In the genomic region with DNA sequence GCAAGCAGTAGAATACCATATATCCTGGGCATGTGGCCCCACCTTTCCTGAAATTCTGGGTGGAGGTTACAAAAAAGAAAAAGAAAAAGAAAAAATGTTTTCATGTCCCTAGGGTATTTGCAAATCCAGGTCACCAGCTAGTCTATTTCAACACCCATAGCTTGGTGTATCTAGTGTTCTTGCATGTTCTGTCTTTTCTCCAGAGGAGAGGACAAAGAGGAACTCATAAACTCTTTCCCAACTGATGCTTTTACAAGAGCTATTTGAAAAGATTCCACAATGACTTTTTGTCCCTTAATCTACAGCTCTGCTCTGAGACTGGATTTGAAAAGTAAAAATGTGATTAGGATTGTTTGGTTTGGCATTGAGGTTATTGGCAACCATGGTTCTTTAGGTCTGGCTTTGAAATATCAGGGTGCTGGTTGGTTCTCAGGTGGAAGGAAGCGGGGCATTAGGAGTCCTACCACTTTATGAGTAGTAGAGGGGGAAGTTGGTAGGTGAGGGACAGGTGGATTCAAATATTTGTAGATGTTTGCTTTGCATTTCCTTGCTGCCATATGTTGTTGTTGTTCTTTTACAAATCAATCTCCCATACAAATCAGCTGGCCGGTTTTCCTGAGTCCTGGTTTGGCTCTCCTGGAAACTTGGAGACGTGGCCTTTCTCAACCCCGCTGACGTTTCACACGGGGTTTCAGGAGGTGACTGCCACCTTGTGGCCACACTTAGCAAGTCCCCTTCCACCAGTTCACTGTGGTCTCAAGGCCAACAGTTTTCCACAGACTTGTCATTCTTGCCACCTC, we compare ENCODE assay signal across 8 cellular contexts.
DNase-seq lines count a peak whose midpoint lies in the region; ATAC-seq and TF ChIP-seq lines count a peak whose summit lies in the region.

No MANE protein-coding gene starts in this region.

- H3K27ac ChIP-seq in dorsolateral prefrontal cortex (peak overlapping the region in 1 of 59 donors; percentile 30), lung (ENCODE audit: low read depth in 1 of 2, low read length in 1 of 2) (no peak overlapping the region)

- H3K4me1 ChIP-seq in lung (ENCODE audit: control insufficient read depth in 2 of 2, insufficient read depth in 2 of 2, low read length in 2 of 2): peaks cover 0 to 3% of the 10 kb centered on the region in 2 donors

- H3K27me3 ChIP-seq in dorsolateral prefrontal cortex (peaks cover 0 to 4% (median 0%) of the 10 kb centered on the region in 45 donors), lung (ENCODE audit: control insufficient read depth, insufficient read depth) (no peaks in the 10 kb centered on the region)

- intact Hi-C loops in dorsolateral prefrontal cortex (cut with DNase I): loop anchor here (2.0 to 5.0 kb wide), 3 partner anchors 167 to 292 kb away; no protein-coding TSS in a partner anchor

- H3K4me3 ChIP-seq in dorsolateral prefrontal cortex (no peak overlapping the region), lung (no peak overlapping the region)

- peak; percentile 65 to 93 (median 85) for TF ChIP-seq CTCF in dorsolateral prefrontal cortex (IDR thresholded peaks at IDR 0.05 in 54 of 56, conservative IDR thresholded peaks at IDR 0.05 in 2 of 56; ENCODE audit: low read depth in 1 of 56, partially characterized antibody in 56 of 56)
- peak; percentile 88 for TF ChIP-seq CTCF in lung (IDR thresholded peaks at IDR 0.05; ENCODE audit: control extremely low read depth, extremely low read depth)

- peak; percentile 60 for DNase-seq in NCI-H2171 treated with DMSO at 0.1 percent for 48 hours (lab: John Stamatoyannopoulos, UW)
- DNase-seq in NCI-H2171 (lab: John Stamatoyannopoulos, UW): no peak
- DNase-seq in NCI-H446 treated with DMSO at 0.1 percent for 48 hours (lab: John Stamatoyannopoulos, UW): peak; percentile 36
- peak; percentile 36 to 56 for DNase-seq in activated CD4-positive, alpha-beta T cell treated with anti-CD3 and anti-CD28 coated beads, Interleukin-2, amount 50 U/mL, for 24 hours (ENCODE audit: low read depth in 1 of 2, low spot score in 1 of 2)
- peak in 9 of 10 donors; percentile 33 to 74 (median 63) for DNase-seq in dorsolateral prefrontal cortex
- peak; percentile 77 for DNase-seq in lung (ENCODE audit: low spot score)
- DNase-seq in stimulated activated CD8-positive, alpha-beta memory T cell treated with anti-CD3 and anti-CD28 coated beads, Interleukin-12 subunit alpha, Interleukin-12 subunit beta, amount 100 ng/mL, for 1 hour (ENCODE audit: low read depth): peak; percentile 57

- H3K9me3 ChIP-seq in lung (ENCODE audit: control insufficient read depth in 2 of 2, insufficient read depth in 1 of 2, low read length in 1 of 2): no peaks in the 10 kb centered on the region

- no peaks in the 10 kb centered on the region for H3K36me3 ChIP-seq in lung (ENCODE audit: control insufficient read depth in 2 of 2, insufficient read depth in 2 of 2, low read length in 2 of 2)

- 8 to 16% methylated on average over 6 of the region's 6 CpGs for WGBS in lung, 2 donors

- peak; percentile 78 for ATAC-seq in HG03066 (IDR thresholded peaks at IDR 0.05; ENCODE audit: low read depth, unreplicated experiment)
- ATAC-seq in lung (ENCODE audit: insufficient read depth, low FRiP score): peak; percentile 71
